Comparison of ENCODE assay signal across 11 cellular contexts in the genomic region with DNA sequence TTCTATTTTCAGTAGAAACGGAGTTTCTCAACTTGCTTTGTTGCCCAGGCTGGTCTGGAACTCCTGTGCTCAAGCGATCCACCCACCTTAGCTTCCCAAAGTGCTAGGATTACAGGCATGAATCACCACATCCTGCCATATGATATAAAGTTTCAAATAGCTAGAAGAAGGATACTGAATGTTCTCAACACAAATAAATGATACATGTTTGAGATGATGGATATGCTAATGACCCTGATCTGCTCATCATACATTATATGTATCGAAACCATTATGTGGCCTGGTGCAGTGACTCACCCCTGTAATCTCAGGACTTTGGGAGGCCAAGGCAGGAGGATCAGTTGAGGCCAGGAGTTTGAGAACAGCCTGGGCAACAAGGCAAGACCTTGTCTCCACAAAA. TPM values are rescaled to one million over a fixed set of nuclear protein-coding genes. Genes with fewer than 3 reads are reported as not detected.
A peak's percentile ranks its signal among the peaks of the same experiment; 100 is the strongest.
DNase-seq lines count a peak whose midpoint lies in the region; ATAC-seq and TF ChIP-seq lines count a peak whose summit lies in the region.
"Had no signal": no experiment of that assay in that cellular context is flagged by ENCODE, and none has a peak within 500 bp of the region (broad histone marks: within the 10 kb centered on the region; RNA-seq: fewer than 3 reads in every experiment).

No MANE protein-coding gene starts in this region.

- H3K79me2 ChIP-seq in HCT116 (ENCODE audit: insufficient read depth, low read length) (no peaks in the 10 kb centered on the region), hepatocyte (no peaks in the 10 kb centered on the region)

- BruUV-seq in HCT116 (replicated peaks; lab: Mats Ljungman, UMichigan): no TSS peak

- no peak overlapping the region for H3K4me3 ChIP-seq in BLaER1 treated with 17β-estradiol and CSF1 and Interleukin-3, amounts not matched to agents 10 nM and 100 nM
- H3K4me3 ChIP-seq in HCT116 (replicated peaks in 1 of 2; ENCODE audit: low read depth in 1 of 2, low read length in 2 of 2) (peak overlapping the region in 1 of 2 experiments; percentile 44; a peak in 2 of 4 replicates), hepatocyte (no peak overlapping the region), coronary artery (no peak overlapping the region)

- peaks cover 24% of the 10 kb centered on the region for H3K4me1 Mint-ChIP-seq in activated T-cell treated with anti-CD3 and anti-CD28 coated beads, Interleukin-2, amount 50 U/mL, for 72 hours (ENCODE audit: low read depth)

- POLR2A ChIA-PET in HCT116 (lab: Charles Lee): interaction anchor here (0.6 to 1.6 kb wide), 11 partner anchors 13 to 105 kb away, joined by 3 to 9 read pairs (median 4); a partner anchor contains a TSS

- no peak overlapping the region for H2AFZ ChIP-seq in HCT116 (ENCODE audit: low read depth, low read length, poor library complexity, severe bottlenecking)
- no peak overlapping the region for H2AFZ ChIP-seq in hepatocyte

- no peaks in the 10 kb centered on the region for H4K20me1 ChIP-seq in BLaER1 treated with 17β-estradiol and CSF1 and Interleukin-3, amounts not matched to agents 10 nM and 100 nM
- H4K20me1 ChIP-seq in HCT116 (ENCODE audit: insufficient read depth) (no peaks in the 10 kb centered on the region), hepatocyte (ENCODE audit: insufficient read depth, poor library complexity, severe bottlenecking) (no peaks in the 10 kb centered on the region)

- ATAC-seq in HCT116: peak; percentile 21
- ATAC-seq in activated T-cell treated with anti-CD3 and anti-CD28 coated beads, Interleukin-2, amount 50 U/mL, for 72 hours (replicated peaks in 1 of 2): peak; percentile 31 to 36
- ATAC-seq: Right ventricle myocardium inferior had no signal

- 0 out of 22 replicates have a peak overlapping the region, but pooled peaks of 1 of the 11 experiments have one; percentile 58 for H3K27ac ChIP-seq in BLaER1 treated with 17β-estradiol and CSF1 and Interleukin-3, amounts not matched to agents 10 nM and 100 nM
- peak overlapping the region; percentile 79 for H3K27ac ChIP-seq in HCT116 (ENCODE audit: low read depth, low read length)
- H3K27ac ChIP-seq in hepatocyte: peak overlapping the region; percentile 67
- H3K27ac ChIP-seq in coronary artery: no peak overlapping the region
- H3K27ac ChIP-seq: HL-60 had no signal

- H3K27ac Mint-ChIP-seq in activated T-cell treated with anti-CD3 and anti-CD28 coated beads, Interleukin-2, amount 50 U/mL, for 72 hours: no peak overlapping the region

- no peaks in the 10 kb centered on the region for H3K27me3 ChIP-seq in BLaER1 treated with 17β-estradiol and CSF1 and Interleukin-3, amounts not matched to agents 10 nM and 100 nM
- H3K27me3 ChIP-seq in HCT116 (ENCODE audit: insufficient read depth, low read length): no peaks in the 10 kb centered on the region
- H3K27me3 ChIP-seq in hepatocyte: no peaks in the 10 kb centered on the region

- TF ChIP-seq POLR2A in HCT116 (IDR thresholded peaks at IDR 0.05; ENCODE audit: borderline replicate concordance, extremely low read depth, insufficient read depth, insufficient read length): no peak

- peak; percentile 65 for DNase-seq in HCT116 (ENCODE audit: low read depth, low spot score)
- peak in 1 of 2 donors; percentile 45 for DNase-seq in activated T-cell treated with anti-CD3 and anti-CD28 coated beads, Interleukin-2, amount 50 U/mL, for 72 hours
- no peak for DNase-seq in hepatocyte (ENCODE audit: low spot score)
- no peak for DNase-seq in coronary artery (ENCODE audit: low spot score)
- DNase-seq in HUDEP-2 (lab: John Stamatoyannopoulos, UW; ENCODE audit: unreplicated experiment in 76 of 76): no peak
- no peak for DNase-seq in GM19238 (ENCODE audit: insufficient read length, low spot score)
- DNase-seq: kidney, NCI-H2081 treated with DMSO at 0.1 percent for 48 hours had no signal

- no peak for TF ChIP-seq RAD21 in HCT116 (IDR thresholded peaks at IDR 0.05; ENCODE audit: low read depth)

- intact Hi-C loops in HCT116 (cut with micrococcal nuclease): loop anchor here (2.0 kb wide), 1 partner anchor 51 kb away; a partner anchor contains a TSS

- no peaks in the 10 kb centered on the region for H3K9me3 Mint-ChIP-seq in activated T-cell treated with anti-CD3 and anti-CD28 coated beads, Interleukin-2, amount 50 U/mL, for 72 hours

- TF ChIP-seq CTCF in HCT116 (IDR thresholded peaks at IDR 0.05 in 2 of 3, conservative IDR thresholded peaks at IDR 0.05 in 1 of 3; ENCODE audit: borderline replicate concordance in 1 of 3, insufficient read depth in 1 of 3, low read depth in 2 of 3, low read length in 2 of 3): no peak
- TF ChIP-seq CTCF in hepatocyte (IDR thresholded peaks at IDR 0.05; ENCODE audit: poor library complexity): no peak
- no peak for TF ChIP-seq CTCF in coronary artery (IDR thresholded peaks at IDR 0.05)

- peaks cover 0 to 7% of the 10 kb centered on the region in 2 donors for H3K36me3 Mint-ChIP-seq in activated T-cell treated with anti-CD3 and anti-CD28 coated beads, Interleukin-2, amount 50 U/mL, for 72 hours (ENCODE audit: insufficient read depth in 2 of 2)

- no peak overlapping the region for H3K9ac ChIP-seq in BLaER1 treated with 17β-estradiol and CSF1 and Interleukin-3, amounts not matched to agents 10 nM and 100 nM
- H3K9ac ChIP-seq in HCT116 (ENCODE audit: low read length): peak overlapping the region; percentile 50

- H3K36me3 ChIP-seq in BLaER1 treated with 17β-estradiol and CSF1 and Interleukin-3, amounts not matched to agents 10 nM and 100 nM: peaks cover 0 to 19% (median 9%) of the 10 kb centered on the region in 11 experiments; a peak in 13 of 22 replicates
- H3K36me3 ChIP-seq in HCT116 (ENCODE audit: control insufficient read depth in 1 of 2, insufficient read depth in 2 of 2, low read length in 2 of 2) (no peaks in the 10 kb centered on the region), hepatocyte (replicated peaks; ENCODE audit: insufficient read depth, low read depth) (no peaks in the 10 kb centered on the region)

- H3K4me1 ChIP-seq in BLaER1 treated with 17β-estradiol and CSF1 and Interleukin-3, amounts not matched to agents 10 nM and 100 nM: peaks cover 12 to 75% (median 53%) of the 10 kb centered on the region in 10 experiments
- peaks cover 45 to 59% of the 10 kb centered on the region in 2 experiments for H3K4me1 ChIP-seq in HCT116 (ENCODE audit: control insufficient read depth in 1 of 2, insufficient read depth in 2 of 2, low read length in 2 of 2)
- no peaks in the 10 kb centered on the region for H3K4me1 ChIP-seq in hepatocyte (ENCODE audit: insufficient read depth)

- no peaks in the 10 kb centered on the region for H3K9me2 ChIP-seq in HCT116 (ENCODE audit: insufficient read depth)
- H3K9me2 ChIP-seq in hepatocyte (replicated peaks; ENCODE audit: insufficient read depth): no peaks in the 10 kb centered on the region

- H3K9me3 ChIP-seq in BLaER1 treated with 17β-estradiol and CSF1 and Interleukin-3, amounts not matched to agents 10 nM and 100 nM (replicated peaks in 1 of 11): peaks cover 0 to 3% (median 0%) of the 10 kb centered on the region in 11 experiments; a peak in 1 of 22 replicates
- no peaks in the 10 kb centered on the region for H3K9me3 ChIP-seq in HCT116 (ENCODE audit: control insufficient read depth in 1 of 2, insufficient read depth in 1 of 2, low read depth in 1 of 2, low read length in 2 of 2)
- H3K9me3 ChIP-seq in hepatocyte (ENCODE audit: low read depth): no peaks in the 10 kb centered on the region

- H3K4me3 Mint-ChIP-seq in activated T-cell treated with anti-CD3 and anti-CD28 coated beads, Interleukin-2, amount 50 U/mL, for 72 hours: peak overlapping the region; percentile 50 to 59

- H3K27me3 Mint-ChIP-seq in activated T-cell treated with anti-CD3 and anti-CD28 coated beads, Interleukin-2, amount 50 U/mL, for 72 hours (ENCODE audit: low read depth): no peaks in the 10 kb centered on the region

- RAD21 ChIA-PET in HCT116 (lab: Charles Lee; ENCODE audit: low non-redundant PET in 1 of 2, low total read pairs in 2 of 2, uncharacterized antibody in 2 of 2, unreplicated experiment in 2 of 2): interaction anchor here in 1 of 2 experiments (0.7 to 1.2 kb wide), 3 partner anchors 18 to 121 kb away, joined by 3 to 7 read pairs (median 5); a partner anchor contains a TSS

- peak overlapping the region in 6 of 11 experiments; percentile 26 to 74 (median 52); a peak in 10 of 22 replicates for H3K4me2 ChIP-seq in BLaER1 treated with 17β-estradiol and CSF1 and Interleukin-3, amounts not matched to agents 10 nM and 100 nM
- peak overlapping the region; percentile 74 for H3K4me2 ChIP-seq in HCT116 (ENCODE audit: low read length)
- no peak overlapping the region for H3K4me2 ChIP-seq in hepatocyte

- WGBS in hepatocyte (ENCODE audit: low lambda C conversion rate, missing lambda C conversion rate): 74% methylated on average over 3 of the region's 3 CpGs

- CTCF ChIA-PET in HCT116 (lab: Charles Lee): interaction anchor here (1.2 kb wide), 1 partner anchor 20 kb away, joined by 3 read pairs; no protein-coding TSS in a partner anchor

TF ChIP-seq in HCT116, 20 proteins besides CTCF, POLR2A, EP300 and RAD21 (continues in another document):
- TF ChIP-seq, protein P1, sequence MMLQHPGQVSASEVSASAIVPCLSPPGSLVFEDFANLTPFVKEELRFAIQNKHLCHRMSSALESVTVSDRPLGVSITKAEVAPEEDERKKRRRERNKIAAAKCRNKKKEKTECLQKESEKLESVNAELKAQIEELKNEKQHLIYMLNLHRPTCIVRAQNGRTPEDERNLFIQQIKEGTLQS (IDR thresholded peaks at IDR 0.05): no peak
- peak; percentile 76 for TF ChIP-seq JUND (IDR thresholded peaks at IDR 0.05)

RNA-seq across cellular contexts. Expression of a gene that starts 11.5 kb away (rescaled TPM):
- total RNA-seq in HCT116 (2021; ENCODE audit: unreplicated experiment): not detected
- polyA plus RNA-seq in HCT116 (2012): 0.13 and 0.76 TPM in 2 replicates
- not detected for total RNA-seq in activated T-cell treated with anti-CD3 and anti-CD28 coated beads, Interleukin-2, amount 50 U/mL, for 72 hours
- not detected in 2 replicates for total RNA-seq in hepatocyte
- polyA plus RNA-seq in hepatocyte: not detected in 2 replicates
- total RNA-seq: kidney, Right ventricle myocardium inferior had no signal

RNA-seq across cellular contexts. Expression of a gene that starts 18.4 kb away (rescaled TPM):
- total RNA-seq in HCT116 (2021; ENCODE audit: unreplicated experiment) (21.4 TPM), hepatocyte (4.0 and 6.1 TPM in 2 replicates)
- polyA plus RNA-seq in HCT116 (2012): 25.0 and 30.2 TPM in 2 replicates
- 10 to 100 TPM; 29.9 to 37.2 TPM for total RNA-seq in activated T-cell treated with anti-CD3 and anti-CD28 coated beads, Interleukin-2, amount 50 U/mL, for 72 hours
- 3.5 and 3.7 TPM in 2 replicates for polyA plus RNA-seq in hepatocyte

RNA-seq across cellular contexts. Expression of a gene that starts 23.4 kb away (rescaled TPM):
- 61.3 TPM for total RNA-seq in HCT116 (2021; ENCODE audit: unreplicated experiment)
- polyA plus RNA-seq in HCT116 (2012): 50.8 and 61.3 TPM in 2 replicates
- 10 to 100 TPM; 47.0 to 49.5 TPM for total RNA-seq in activated T-cell treated with anti-CD3 and anti-CD28 coated beads, Interleukin-2, amount 50 U/mL, for 72 hours
- total RNA-seq in hepatocyte: 132 and 133 TPM in 2 replicates
- polyA plus RNA-seq in hepatocyte: 144 and 154 TPM in 2 replicates

RNA-seq across cellular contexts. Expression of a gene that starts 35.9 kb away (rescaled TPM):
- total RNA-seq in HCT116 (2021; ENCODE audit: unreplicated experiment) (50.0 TPM), hepatocyte (56.3 and 56.7 TPM in 2 replicates)
- 50.7 and 52.9 TPM in 2 replicates for polyA plus RNA-seq in HCT116 (2012)
- 100 to 1,000 TPM; 112 TPM for total RNA-seq in activated T-cell treated with anti-CD3 and anti-CD28 coated beads, Interleukin-2, amount 50 U/mL, for 72 hours
- polyA plus RNA-seq in hepatocyte: 92.6 and 93.3 TPM in 2 replicates

RNA-seq across cellular contexts. Expression of a gene that starts 50.2 kb away (rescaled TPM):
- 116 TPM for total RNA-seq in HCT116 (2021; ENCODE audit: unreplicated experiment)
- 100 and 111 TPM in 2 replicates for polyA plus RNA-seq in HCT116 (2012)
- total RNA-seq in activated T-cell treated with anti-CD3 and anti-CD28 coated beads, Interleukin-2, amount 50 U/mL, for 72 hours: 10 to 100 TPM; 95.9 to 99.2 TPM
- 60.2 and 77.0 TPM in 2 replicates for total RNA-seq in hepatocyte
- polyA plus RNA-seq in hepatocyte: 84.4 and 89.5 TPM in 2 replicates

Comparison
In these comparisons a context has a peak if more than half of its experiments do, and no peak if none do; other contexts are left out.
1. H3K27ac ChIP-seq: peak in HCT116 (single experiment) and hepatocyte (single experiment); none in coronary artery (0 of 2).